ENCODE assay signal across 1 cellular context in genomic region chr9:32552172-32552872, GRCh38.
TF ChIP-seq lines count a peak whose summit lies in the region.

Gene SMIM27 (plus strand): TSS chr9:32552327. CDS start chr9:32552435, 108 bp downstream.
Gene TOPORS (minus strand): TSS chr9:32552586. CDS start chr9:32552436, 150 bp downstream.

TF ChIP-seq in HEK293, 187 proteins besides CTCF, POLR2A, EP300 and RAD21 (continued from another document and continues in another):
- TF ChIP-seq ZNF157 (tag by site-specific recombination; IDR thresholded peaks at IDR 0.05) (no peak), PRDM6 (tag by site-specific recombination; IDR thresholded peaks at IDR 0.05) (peak; percentile 44; the same call in 1 of the 2 replicates), ZNF169 (tag by site-specific recombination; IDR thresholded peaks at IDR 0.05) (no peak), ZNF501 (tag by site-specific recombination; IDR thresholded peaks at IDR 0.05) (peak; percentile 79; the same call in 1 of the 2 replicates), ZNF404 (tag by site-specific recombination; IDR thresholded peaks at IDR 0.05) (no peak), ZNF560 (tag by site-specific recombination; IDR thresholded peaks at IDR 0.05; ENCODE audit: borderline replicate concordance) (no peak), ZFP69B (tag by site-specific recombination; IDR thresholded peaks at IDR 0.05) (peak; percentile 64; the same call in 1 of the 2 replicates), ZNF776 (tag by site-specific recombination; IDR thresholded peaks at IDR 0.05; ENCODE audit: borderline replicate concordance) (no peak), ZNF621 (tag by site-specific recombination; IDR thresholded peaks at IDR 0.05) (no peak), ZNF354C (tag by site-specific recombination; IDR thresholded peaks at IDR 0.05; ENCODE audit: borderline replicate concordance, low read depth) (no peak), ZNF623 (tag by site-specific recombination; IDR thresholded peaks at IDR 0.05) (no peak), ZNF292 (tag by site-specific recombination; IDR thresholded peaks at IDR 0.05; ENCODE audit: borderline replicate concordance, low read depth) (no peak), ZNF394 (tag by site-specific recombination; IDR thresholded peaks at IDR 0.05; ENCODE audit: borderline replicate concordance) (peak; percentile 63), OVOL3 (tag by site-specific recombination; IDR thresholded peaks at IDR 0.05) (no peak), HOXD13 (CRISPR knock-in tag; IDR thresholded peaks at IDR 0.05; ENCODE audit: borderline replicate concordance) (no peak), ZNF549 (tag by site-specific recombination; IDR thresholded peaks at IDR 0.05) (no peak), KLF17 (tag by site-specific recombination; IDR thresholded peaks at IDR 0.05) (0 out of 2 replicates have a peak, but pooled peaks have one; percentile 32), ZNF202 (tag by site-specific recombination; IDR thresholded peaks at IDR 0.05; ENCODE audit: borderline replicate concordance) (no peak), MEIS1 (CRISPR knock-in tag; IDR thresholded peaks at IDR 0.05; ENCODE audit: borderline replicate concordance) (no peak), ZNF248 (tag by site-specific recombination; IDR thresholded peaks at IDR 0.05) (no peak), ZSCAN30 (tag by site-specific recombination; IDR thresholded peaks at IDR 0.05) (peak; percentile 81), KLF7 (tag by site-specific recombination; IDR thresholded peaks at IDR 0.05; ENCODE audit: borderline replicate concordance) (peak; percentile 33; the same call in 1 of the 2 replicates), GLI4 (tag by site-specific recombination; IDR thresholded peaks at IDR 0.05) (no peak), ZNF132 (tag by site-specific recombination; IDR thresholded peaks at IDR 0.05; ENCODE audit: borderline replicate concordance) (no peak), ZNF155 (tag by site-specific recombination; IDR thresholded peaks at IDR 0.05) (no peak), SCRT1 (tag by site-specific recombination; IDR thresholded peaks at IDR 0.05; ENCODE audit: borderline replicate concordance) (no peak), ZNF2 (tag by site-specific recombination; IDR thresholded peaks at IDR 0.05) (0 out of 2 replicates have a peak, but pooled peaks have one; percentile 58), ZNF114 (tag by site-specific recombination; IDR thresholded peaks at IDR 0.05) (no peak), ZNF398 (tag by site-specific recombination; IDR thresholded peaks at IDR 0.05) (no peak; the same call in 1 of the 2 replicates), ZNF280C (tag by site-specific recombination; IDR thresholded peaks at IDR 0.05) (no peak), ZNF518A (tag by site-specific recombination; conservative IDR thresholded peaks at IDR 0.05; ENCODE audit: low read depth) (peak; percentile 41; the same call in 1 of the 2 replicates), ZNF843 (tag by site-specific recombination; IDR thresholded peaks at IDR 0.05) (no peak)
- TF ChIP-seq, protein P1, sequence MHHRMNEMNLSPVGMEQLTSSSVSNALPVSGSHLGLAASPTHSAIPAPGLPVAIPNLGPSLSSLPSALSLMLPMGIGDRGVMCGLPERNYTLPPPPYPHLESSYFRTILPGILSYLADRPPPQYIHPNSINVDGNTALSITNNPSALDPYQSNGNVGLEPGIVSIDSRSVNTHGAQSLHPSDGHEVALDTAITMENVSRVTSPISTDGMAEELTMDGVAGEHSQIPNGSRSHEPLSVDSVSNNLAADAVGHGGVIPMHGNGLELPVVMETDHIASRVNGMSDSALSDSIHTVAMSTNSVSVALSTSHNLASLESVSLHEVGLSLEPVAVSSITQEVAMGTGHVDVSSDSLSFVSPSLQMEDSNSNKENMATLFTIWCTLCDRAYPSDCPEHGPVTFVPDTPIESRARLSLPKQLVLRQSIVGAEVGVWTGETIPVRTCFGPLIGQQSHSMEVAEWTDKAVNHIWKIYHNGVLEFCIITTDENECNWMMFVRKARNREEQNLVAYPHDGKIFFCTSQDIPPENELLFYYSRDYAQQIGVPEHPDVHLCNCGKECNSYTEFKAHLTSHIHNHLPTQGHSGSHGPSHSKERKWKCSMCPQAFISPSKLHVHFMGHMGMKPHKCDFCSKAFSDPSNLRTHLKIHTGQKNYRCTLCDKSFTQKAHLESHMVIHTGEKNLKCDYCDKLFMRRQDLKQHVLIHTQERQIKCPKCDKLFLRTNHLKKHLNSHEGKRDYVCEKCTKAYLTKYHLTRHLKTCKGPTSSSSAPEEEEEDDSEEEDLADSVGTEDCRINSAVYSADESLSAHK (tag by site-specific recombination; IDR thresholded peaks at IDR 0.05): peak; percentile 45; the same call in 1 of the 2 replicates
- TF ChIP-seq, protein P2, sequence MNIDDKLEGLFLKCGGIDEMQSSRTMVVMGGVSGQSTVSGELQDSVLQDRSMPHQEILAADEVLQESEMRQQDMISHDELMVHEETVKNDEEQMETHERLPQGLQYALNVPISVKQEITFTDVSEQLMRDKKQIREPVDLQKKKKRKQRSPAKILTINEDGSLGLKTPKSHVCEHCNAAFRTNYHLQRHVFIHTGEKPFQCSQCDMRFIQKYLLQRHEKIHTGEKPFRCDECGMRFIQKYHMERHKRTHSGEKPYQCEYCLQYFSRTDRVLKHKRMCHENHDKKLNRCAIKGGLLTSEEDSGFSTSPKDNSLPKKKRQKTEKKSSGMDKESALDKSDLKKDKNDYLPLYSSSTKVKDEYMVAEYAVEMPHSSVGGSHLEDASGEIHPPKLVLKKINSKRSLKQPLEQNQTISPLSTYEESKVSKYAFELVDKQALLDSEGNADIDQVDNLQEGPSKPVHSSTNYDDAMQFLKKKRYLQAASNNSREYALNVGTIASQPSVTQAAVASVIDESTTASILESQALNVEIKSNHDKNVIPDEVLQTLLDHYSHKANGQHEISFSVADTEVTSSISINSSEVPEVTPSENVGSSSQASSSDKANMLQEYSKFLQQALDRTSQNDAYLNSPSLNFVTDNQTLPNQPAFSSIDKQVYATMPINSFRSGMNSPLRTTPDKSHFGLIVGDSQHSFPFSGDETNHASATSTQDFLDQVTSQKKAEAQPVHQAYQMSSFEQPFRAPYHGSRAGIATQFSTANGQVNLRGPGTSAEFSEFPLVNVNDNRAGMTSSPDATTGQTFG (tag by site-specific recombination; IDR thresholded peaks at IDR 0.05; ENCODE audit: borderline replicate concordance): no peak
- TF ChIP-seq, protein P3, sequence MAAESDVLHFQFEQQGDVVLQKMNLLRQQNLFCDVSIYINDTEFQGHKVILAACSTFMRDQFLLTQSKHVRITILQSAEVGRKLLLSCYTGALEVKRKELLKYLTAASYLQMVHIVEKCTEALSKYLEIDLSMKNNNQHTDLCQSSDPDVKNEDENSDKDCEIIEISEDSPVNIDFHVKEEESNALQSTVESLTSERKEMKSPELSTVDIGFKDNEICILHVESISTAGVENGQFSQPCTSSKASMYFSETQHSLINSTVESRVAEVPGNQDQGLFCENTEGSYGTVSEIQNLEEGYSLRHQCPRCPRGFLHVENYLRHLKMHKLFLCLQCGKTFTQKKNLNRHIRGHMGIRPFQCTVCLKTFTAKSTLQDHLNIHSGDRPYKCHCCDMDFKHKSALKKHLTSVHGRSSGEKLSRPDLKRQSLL (tag by site-specific recombination; IDR thresholded peaks at IDR 0.05): no peak
- TF ChIP-seq, protein P4, sequence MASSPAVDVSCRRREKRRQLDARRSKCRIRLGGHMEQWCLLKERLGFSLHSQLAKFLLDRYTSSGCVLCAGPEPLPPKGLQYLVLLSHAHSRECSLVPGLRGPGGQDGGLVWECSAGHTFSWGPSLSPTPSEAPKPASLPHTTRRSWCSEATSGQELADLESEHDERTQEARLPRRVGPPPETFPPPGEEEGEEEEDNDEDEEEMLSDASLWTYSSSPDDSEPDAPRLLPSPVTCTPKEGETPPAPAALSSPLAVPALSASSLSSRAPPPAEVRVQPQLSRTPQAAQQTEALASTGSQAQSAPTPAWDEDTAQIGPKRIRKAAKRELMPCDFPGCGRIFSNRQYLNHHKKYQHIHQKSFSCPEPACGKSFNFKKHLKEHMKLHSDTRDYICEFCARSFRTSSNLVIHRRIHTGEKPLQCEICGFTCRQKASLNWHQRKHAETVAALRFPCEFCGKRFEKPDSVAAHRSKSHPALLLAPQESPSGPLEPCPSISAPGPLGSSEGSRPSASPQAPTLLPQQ (tag by site-specific recombination; IDR thresholded peaks at IDR 0.05): peak; percentile 73; the same call in 1 of the 2 replicates
